1 cellular context compared by ENCODE assay signal in the genomic region with DNA sequence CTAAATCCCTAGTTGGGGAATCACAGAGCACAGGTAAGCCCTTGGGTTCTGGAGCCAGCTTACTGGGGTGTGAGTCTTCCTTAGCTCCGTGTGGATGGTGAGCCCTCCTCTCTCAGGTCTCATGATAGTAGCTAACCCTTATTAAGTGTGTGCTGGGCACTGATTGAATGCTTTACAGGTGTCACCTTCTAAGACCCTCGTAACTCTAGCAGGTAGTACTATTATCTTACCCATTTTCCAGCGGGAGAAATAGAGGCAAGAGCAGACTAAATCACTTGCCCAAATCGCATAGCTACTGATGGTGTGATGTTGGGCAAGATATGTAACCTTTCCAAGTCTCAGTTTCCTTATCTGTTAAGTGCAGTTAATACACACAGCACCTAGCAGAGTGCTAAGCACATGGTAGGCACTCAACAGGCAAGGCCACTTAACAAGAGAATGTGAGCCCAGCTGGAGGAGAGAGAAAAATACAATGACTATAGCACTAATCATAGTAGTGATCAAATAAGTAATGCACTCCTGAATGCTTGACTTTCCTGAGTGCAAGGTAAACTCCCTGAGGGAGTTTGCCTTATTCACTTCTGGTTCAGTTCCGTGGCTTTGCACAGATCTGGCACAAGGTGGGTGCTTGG.
TF ChIP-seq lines count a peak whose summit lies in the region.

Gene DCANP1, minus strand, starts transcription at position 51 of the 632 bp plus-strand sequence. CDS start 240 bp downstream, outside the sequence.

TF ChIP-seq in SK-N-SH treated with all-trans-retinoic acid at 6 μM for 48 hours, 23 proteins besides CTCF, POLR2A, EP300 and RAD21:
- TF ChIP-seq TSHZ2 (CRISPR knock-in tag; IDR thresholded peaks at IDR 0.05) (no peak), ZFP30 (CRISPR knock-in tag; IDR thresholded peaks at IDR 0.05) (no peak), ISL1 (CRISPR knock-in tag; IDR thresholded peaks at IDR 0.05) (no peak)
TF ChIP-seq in SK-N-SH treated with all-trans-retinoic acid at 6 μM for 48 hours: peak in this region for 0.
